Comparison of ENCODE assay signal across 1 cellular context in the genomic region with DNA sequence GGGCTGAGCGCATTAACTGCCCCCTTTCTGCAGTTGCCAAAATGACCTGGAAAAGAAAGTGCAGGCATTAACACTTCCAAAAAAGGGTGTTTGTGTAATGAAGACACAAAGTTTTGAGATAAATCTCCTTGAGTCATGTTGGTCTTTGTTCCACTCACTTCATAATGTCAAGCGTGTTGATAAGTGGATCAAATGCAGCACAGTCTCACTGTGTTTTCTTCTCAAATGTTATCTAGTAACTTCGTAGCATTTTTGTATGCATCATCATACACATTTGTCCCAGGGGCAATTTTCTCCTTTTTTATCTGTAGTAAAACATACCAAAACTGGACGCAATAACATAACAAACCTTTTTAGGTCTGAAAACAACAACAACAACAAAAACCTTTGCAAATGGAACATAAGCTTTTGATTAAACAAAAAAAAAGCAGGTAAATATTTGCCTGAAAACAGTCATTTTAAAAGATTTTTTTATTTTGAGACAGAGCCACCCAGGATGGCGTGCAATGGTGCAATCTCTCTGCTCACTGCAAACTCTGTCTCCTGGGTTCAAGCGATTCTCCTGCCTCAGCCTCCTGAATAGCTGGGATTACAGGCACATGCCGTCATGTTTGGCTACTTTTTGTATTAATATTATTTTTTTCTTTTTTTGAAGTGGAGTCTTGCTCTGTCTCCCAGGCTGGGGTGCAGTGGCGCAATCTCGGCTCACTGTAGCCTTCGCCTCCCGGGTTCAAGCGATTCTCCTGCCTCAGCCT.
TF ChIP-seq lines count a peak whose summit lies in the region.

No MANE protein-coding gene starts in this region.

TF ChIP-seq in IMR-90, 13 proteins besides CTCF, POLR2A, EP300 and RAD21:
- TF ChIP-seq, protein P1, sequence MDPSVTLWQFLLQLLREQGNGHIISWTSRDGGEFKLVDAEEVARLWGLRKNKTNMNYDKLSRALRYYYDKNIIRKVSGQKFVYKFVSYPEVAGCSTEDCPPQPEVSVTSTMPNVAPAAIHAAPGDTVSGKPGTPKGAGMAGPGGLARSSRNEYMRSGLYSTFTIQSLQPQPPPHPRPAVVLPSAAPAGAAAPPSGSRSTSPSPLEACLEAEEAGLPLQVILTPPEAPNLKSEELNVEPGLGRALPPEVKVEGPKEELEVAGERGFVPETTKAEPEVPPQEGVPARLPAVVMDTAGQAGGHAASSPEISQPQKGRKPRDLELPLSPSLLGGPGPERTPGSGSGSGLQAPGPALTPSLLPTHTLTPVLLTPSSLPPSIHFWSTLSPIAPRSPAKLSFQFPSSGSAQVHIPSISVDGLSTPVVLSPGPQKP (IDR thresholded peaks at IDR 0.05; ENCODE audit: borderline replicate concordance, low read depth, low read length): no peak
- TF ChIP-seq CEBPB (IDR thresholded peaks at IDR 0.05; ENCODE audit: low read depth, low read length) (no peak), RCOR1 (IDR thresholded peaks at IDR 0.05; ENCODE audit: insufficient replicate concordance, low read length) (no peak), MAFK (IDR thresholded peaks at IDR 0.05; ENCODE audit: low read depth, low read length) (no peak), CHD1 (IDR thresholded peaks at IDR 0.05; ENCODE audit: low read depth, low read length) (no peak), RFX5 (IDR thresholded peaks at IDR 0.05; ENCODE audit: low read depth, low read length) (no peak), NFE2L2 (IDR thresholded peaks at IDR 0.05; ENCODE audit: low read depth, low read length) (no peak), FOS (IDR thresholded peaks at IDR 0.05; ENCODE audit: low read depth, low read length) (no peak), MAZ (IDR thresholded peaks at IDR 0.05; ENCODE audit: borderline replicate concordance, low read depth, low read length) (no peak), BHLHE40 (IDR thresholded peaks at IDR 0.05; ENCODE audit: low read depth, low read length) (no peak), MXI1 (IDR thresholded peaks at IDR 0.05; ENCODE audit: borderline replicate concordance, low read depth, low read length) (no peak), SMC3 (IDR thresholded peaks at IDR 0.05; ENCODE audit: low read depth, low read length) (no peak)
- TF ChIP-seq, protein P2, sequence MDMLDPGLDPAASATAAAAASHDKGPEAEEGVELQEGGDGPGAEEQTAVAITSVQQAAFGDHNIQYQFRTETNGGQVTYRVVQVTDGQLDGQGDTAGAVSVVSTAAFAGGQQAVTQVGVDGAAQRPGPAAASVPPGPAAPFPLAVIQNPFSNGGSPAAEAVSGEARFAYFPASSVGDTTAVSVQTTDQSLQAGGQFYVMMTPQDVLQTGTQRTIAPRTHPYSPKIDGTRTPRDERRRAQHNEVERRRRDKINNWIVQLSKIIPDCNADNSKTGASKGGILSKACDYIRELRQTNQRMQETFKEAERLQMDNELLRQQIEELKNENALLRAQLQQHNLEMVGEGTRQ (IDR thresholded peaks at IDR 0.05; ENCODE audit: low read depth, low read length): no peak
